Comparison of ENCODE assay signal across 14 cellular contexts in the genomic region with DNA sequence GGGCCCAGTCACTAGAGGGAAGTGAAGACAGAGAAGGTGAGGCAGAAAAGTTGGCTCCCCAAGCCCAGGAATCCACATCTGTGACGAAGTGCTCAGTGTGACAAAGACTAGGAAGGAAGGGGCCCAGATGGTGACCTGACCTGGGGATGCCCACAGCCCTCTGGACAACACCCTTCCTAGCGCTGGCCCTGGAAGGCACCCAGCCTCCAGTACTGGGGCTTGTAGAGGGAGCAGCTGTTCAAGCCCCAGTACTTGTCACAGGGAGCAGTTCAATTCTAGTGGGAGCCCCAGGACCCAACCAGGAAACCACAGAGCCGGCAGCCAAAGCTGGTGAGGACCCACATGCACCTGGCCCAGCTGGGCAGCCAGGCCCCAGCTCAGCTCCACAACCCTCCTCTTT.
DNase-seq lines count a peak whose midpoint lies in the region; ATAC-seq, FAIRE-seq and TF ChIP-seq lines count a peak whose summit lies in the region.
"Had no signal": no experiment of that assay in that cellular context is flagged by ENCODE, and none has a peak within 500 bp of the region (broad histone marks: within the 10 kb centered on the region; RNA-seq: fewer than 3 reads in every experiment).

No MANE protein-coding gene starts in this region.

- H4K8ac ChIP-seq in H1 (ENCODE audit: extremely low read depth, insufficient read depth, low read length), result peak overlapping the region; percentile 53; the same call in 1 of the 2 replicates
- no peak overlapping the region for H4K8ac ChIP-seq in neuronal stem cell (ENCODE audit: low read depth, low read length)

- no peak overlapping the region for H3K4ac ChIP-seq in H1 (replicated peaks; ENCODE audit: insufficient read length, low read depth, low read length)
- H3K4ac ChIP-seq in neuronal stem cell (ENCODE audit: low read length), result no peak overlapping the region

- H2BK20ac ChIP-seq in H1 (ENCODE audit: low read length), result no peak overlapping the region

- CTCF ChIA-PET in H1 (lab: Charles Lee; ENCODE audit: partially characterized antibody), result interaction anchor here (0.6 to 2.8 kb wide), 6 partner anchors 21 to 398 kb away, joined by 3 to 9 read pairs (median 3); no protein-coding TSS in a partner anchor

- POLR2A ChIA-PET in H1 (lab: Charles Lee; ENCODE audit: partially characterized antibody), result interaction anchor here (1.1 kb wide), 1 partner anchor 16 kb away, joined by 4 read pairs; no protein-coding TSS in a partner anchor

- H3K79me1 ChIP-seq in H1 (ENCODE audit: low read depth, low read length) (no peaks in the 10 kb centered on the region; the same call in 1 of the 2 replicates), neuronal stem cell (ENCODE audit: low read depth, low read length) (peaks cover 4% of the 10 kb centered on the region)

- peaks cover 4% of the 10 kb centered on the region; the same call in 1 of the 2 replicates for H3K36me3 ChIP-seq in Loucy (ENCODE audit: insufficient read depth, low read length)
- no peaks in the 10 kb centered on the region for H3K36me3 ChIP-seq in H1 (ENCODE audit: control insufficient read depth in 2 of 4, insufficient read depth in 4 of 4, low read length in 3 of 4)
- no peaks in the 10 kb centered on the region for H3K36me3 ChIP-seq in neuronal stem cell (replicated peaks in 1 of 2; ENCODE audit: control insufficient read depth in 2 of 2, insufficient read depth in 2 of 2, low read length in 2 of 2)
- H3K36me3 ChIP-seq in effector memory CD4-positive, alpha-beta T cell (ENCODE audit: control insufficient read depth, insufficient read depth, low read length), result no peaks in the 10 kb centered on the region
- H3K36me3 ChIP-seq: left lung, ovary had no signal

- H2AFZ ChIP-seq in Loucy (ENCODE audit: low read length), result no peak overlapping the region
- H2AFZ ChIP-seq in H1 (ENCODE audit: low read length), result no peak overlapping the region
- H2AFZ ChIP-seq in neuronal stem cell (ENCODE audit: low read length), result no peak overlapping the region

- H3K23ac ChIP-seq in H1 (ENCODE audit: insufficient read length), result no peak overlapping the region
- H3K23ac ChIP-seq in neuronal stem cell (ENCODE audit: low read depth, low read length, poor library complexity), result no peak overlapping the region

- H3K27ac ChIP-seq in H1 (ENCODE audit: low read depth, low read length), result no peak overlapping the region
- H3K27ac ChIP-seq in neuronal stem cell (replicated peaks; ENCODE audit: low read length), result no peak overlapping the region
- H3K27ac ChIP-seq in effector memory CD4-positive, alpha-beta T cell (ENCODE audit: insufficient read depth, low read length, poor library complexity, severe bottlenecking), result no peak overlapping the region
- H3K27ac ChIP-seq: ovary had no signal

- H3K23me2 ChIP-seq in H1 (ENCODE audit: low read depth, low read length), result no peaks in the 10 kb centered on the region

- H3K14ac ChIP-seq in H1 (ENCODE audit: insufficient read length) (no peak overlapping the region), neuronal stem cell (ENCODE audit: low read length) (no peak overlapping the region)

- H4K20me1 ChIP-seq in Loucy (ENCODE audit: insufficient read depth, low read length, poor library complexity, severe bottlenecking), result peaks cover 8% of the 10 kb centered on the region
- H4K20me1 ChIP-seq in H1 (replicated peaks in 1 of 2; ENCODE audit: control insufficient read depth in 1 of 2, insufficient read depth in 2 of 2, low read length in 2 of 2), result peaks cover 1 to 4% of the 10 kb centered on the region in 2 experiments

- DNase-seq in DMS79 (lab: John Stamatoyannopoulos, UW) (peak; percentile 28), H1 (ENCODE audit: low read depth in 1 of 2, low spot score in 2 of 2) (no peak), neuronal stem cell (ENCODE audit: low spot score) (no peak), DMS153 treated with DMSO at 0.1 percent for 48 hours (lab: John Stamatoyannopoulos, UW; ENCODE audit: unreplicated experiment) (no peak)
- no peak for DNase-seq in effector memory CD4-positive, alpha-beta T cell
- DNase-seq: activated CD4-positive, alpha-beta T cell treated with anti-CD3 and anti-CD28 coated beads for 36 hours; head of caudate nucleus; MM.1S; ovary had no signal

- H3K9me2 ChIP-seq in Loucy (replicated peaks; ENCODE audit: low read depth, low read length), result no peaks in the 10 kb centered on the region

- no peak for ATAC-seq in HG02571 (IDR thresholded peaks at IDR 0.05; ENCODE audit: unreplicated experiment)
- ATAC-seq in GM19035 (IDR thresholded peaks at IDR 0.05; ENCODE audit: unreplicated experiment), result no peak
- ATAC-seq: activated CD4-positive, alpha-beta T cell treated with anti-CD3 and anti-CD28 coated beads for 36 hours; left lung had no signal

- H3K27me3 ChIP-seq in Loucy (ENCODE audit: insufficient read depth, low read length, poor library complexity, severe bottlenecking) (no peaks in the 10 kb centered on the region), H1 (replicated peaks in 1 of 4; ENCODE audit: control insufficient read depth in 3 of 4, extremely low read depth in 1 of 4, insufficient read depth in 3 of 4, low read length in 3 of 4) (no peaks in the 10 kb centered on the region), neuronal stem cell (ENCODE audit: control insufficient read depth in 3 of 3, insufficient read depth in 3 of 3, low read depth in 1 of 3, low read length in 3 of 3) (no peaks in the 10 kb centered on the region)
- no peaks in the 10 kb centered on the region for H3K27me3 ChIP-seq in effector memory CD4-positive, alpha-beta T cell (replicated peaks; ENCODE audit: control insufficient read depth, insufficient read depth, low read length, poor library complexity, severe bottlenecking)
- H3K27me3 ChIP-seq: left lung, ovary had no signal

- H3K4me3 ChIP-seq in Loucy (ENCODE audit: low read length, poor library complexity, severe bottlenecking) (peak overlapping the region; percentile 26), H1 (ENCODE audit: extremely low read depth in 1 of 4, insufficient read depth in 2 of 4, low read depth in 3 of 4, low read length in 4 of 4) (no peak overlapping the region), neuronal stem cell (ENCODE audit: low read length in 2 of 2) (no peak overlapping the region)
- no peak overlapping the region for H3K4me3 ChIP-seq in effector memory CD4-positive, alpha-beta T cell (ENCODE audit: insufficient read depth, low read depth, low read length, poor library complexity, severe bottlenecking)
- H3K4me3 ChIP-seq: left lung, ovary had no signal

- no peak overlapping the region for H2BK12ac ChIP-seq in H1 (ENCODE audit: low read depth, low read length)
- peak overlapping the region; percentile 14 for H2BK12ac ChIP-seq in neuronal stem cell (ENCODE audit: low read length)

- no peak for TF ChIP-seq POLR2A in H1 (IDR thresholded peaks at IDR 0.05; ENCODE audit: control extremely low read depth in 1 of 2, low read depth in 2 of 2, low read length in 2 of 2)

- no peak overlapping the region for H3K56ac ChIP-seq in H1 (replicated peaks; ENCODE audit: insufficient read length, low read depth, low read length)

- no peak for TF ChIP-seq EP300 in H1 (IDR thresholded peaks at IDR 0.05; ENCODE audit: borderline replicate concordance in 1 of 2, low read depth in 2 of 2, low read length in 2 of 2)

- FAIRE-seq in H1 (lab: Jason Lieb, UNC), result no peak
- FAIRE-seq: astrocyte had no signal

- H3K9me3 ChIP-seq in Loucy (ENCODE audit: insufficient read depth, low read depth, low read length) (no peaks in the 10 kb centered on the region), H1 (ENCODE audit: insufficient read depth in 2 of 2, low read depth in 1 of 2, low read length in 1 of 2) (no peaks in the 10 kb centered on the region), neuronal stem cell (replicated peaks in 1 of 2; ENCODE audit: control insufficient read depth in 2 of 2, insufficient read depth in 1 of 2, low read depth in 1 of 2, low read length in 2 of 2) (no peaks in the 10 kb centered on the region)
- H3K9me3 ChIP-seq in effector memory CD4-positive, alpha-beta T cell (ENCODE audit: control insufficient read depth, low read length), result no peaks in the 10 kb centered on the region
- H3K9me3 ChIP-seq: left lung, ovary had no signal

- peaks cover 7% of the 10 kb centered on the region; the same call in 1 of the 2 replicates for H3F3A ChIP-seq in Loucy (ENCODE audit: low read depth)

- peaks cover 79% of the 10 kb centered on the region for H3K79me2 ChIP-seq in Loucy (ENCODE audit: insufficient read depth, low read length)
- H3K79me2 ChIP-seq in H1 (ENCODE audit: control insufficient read depth in 1 of 2, insufficient read depth in 2 of 2, low read length in 2 of 2), result no peaks in the 10 kb centered on the region

- H3K4me1 ChIP-seq in Loucy (ENCODE audit: insufficient read depth, low read length, poor library complexity, severe bottlenecking) (peaks cover 54% of the 10 kb centered on the region), H1 (replicated peaks in 1 of 4; ENCODE audit: control insufficient read depth in 3 of 4, insufficient read depth in 4 of 4, low read length in 3 of 4) (peaks cover 0 to 17% (median 11%) of the 10 kb centered on the region in 4 experiments; a peak in 5 of 7 replicates), neuronal stem cell (ENCODE audit: control insufficient read depth in 2 of 2, insufficient read depth in 1 of 2, low read depth in 1 of 2, low read length in 2 of 2) (peaks cover 12 to 21% of the 10 kb centered on the region in 2 donors)
- H3K4me1 ChIP-seq in effector memory CD4-positive, alpha-beta T cell (ENCODE audit: control insufficient read depth, insufficient read depth, low read length, poor library complexity, severe bottlenecking), result no peaks in the 10 kb centered on the region

- TF ChIP-seq CTCF in Loucy (conservative IDR thresholded peaks at IDR 0.05; ENCODE audit: low read length), result no peak
- no peak for TF ChIP-seq CTCF in H1 (IDR thresholded peaks at IDR 0.05; ENCODE audit: control extremely low read depth in 1 of 3, insufficient read depth in 1 of 3, low read depth in 1 of 3, low read length in 3 of 3)

- WGBS in H1 (ENCODE audit: extremely low coverage in 1 of 2, insufficient coverage in 1 of 2, insufficient read length in 1 of 2, insufficient replicate concordance in 2 of 2, low coverage in 1 of 2, low lambda C conversion rate in 2 of 2, missing lambda C conversion rate in 1 of 2), 2 experiments, result 97% methylated on average over 3 of the region's 3 CpGs; no CpG with 5 or more reads in 1 of the 2 experiments
- WGBS in neuronal stem cell (ENCODE audit: extremely low coverage in 2 of 2, insufficient read length in 2 of 2, insufficient replicate concordance in 1 of 2), 2 donors, result no CpG with 5 or more reads among the region's 3 CpGs

- H3K4me2 ChIP-seq in Loucy (ENCODE audit: low read depth, low read length, poor library complexity, severe bottlenecking) (peak overlapping the region; percentile 65), H1 (ENCODE audit: insufficient read depth in 1 of 2, low read depth in 2 of 2, low read length in 2 of 2) (no peak overlapping the region), neuronal stem cell (ENCODE audit: insufficient read depth, low read length, poor library complexity, severe bottlenecking) (no peak overlapping the region)

- H3K18ac ChIP-seq in H1 (ENCODE audit: extremely low read depth, low read length) (no peak overlapping the region; the same call in 1 of the 2 replicates), neuronal stem cell (ENCODE audit: low read length) (peak overlapping the region; percentile 62)

- H2BK15ac ChIP-seq in H1 (ENCODE audit: low read length) (no peak overlapping the region), neuronal stem cell (ENCODE audit: low read length) (no peak overlapping the region)

- H4K91ac ChIP-seq in H1 (replicated peaks; ENCODE audit: insufficient read length, low read length) (no peak overlapping the region), neuronal stem cell (ENCODE audit: low read depth, low read length, poor library complexity) (no peak overlapping the region)

- H2AK5ac ChIP-seq in H1 (ENCODE audit: low read depth, low read length) (0 out of 2 replicates have a peak overlapping the region, but pooled peaks have one; percentile 48), neuronal stem cell (ENCODE audit: low read depth, low read length) (peak overlapping the region; percentile 30)

- no peak overlapping the region for H4K5ac ChIP-seq in H1 (ENCODE audit: insufficient read length, low read depth, low read length)

- H3K9ac ChIP-seq in Loucy (ENCODE audit: low read depth, low read length, poor library complexity, severe bottlenecking) (peak overlapping the region; percentile 49), H1 (replicated peaks in 1 of 4; ENCODE audit: extremely low read depth in 1 of 4, low read depth in 3 of 4, low read length in 3 of 4) (no peak overlapping the region), neuronal stem cell (ENCODE audit: low read depth, low read length, poor library complexity) (peak overlapping the region; percentile 27)

- H2BK5ac ChIP-seq in H1 (ENCODE audit: low read depth, low read length) (no peak overlapping the region), neuronal stem cell (ENCODE audit: low read length) (no peak overlapping the region)

- no peak overlapping the region for H2BK120ac ChIP-seq in H1 (replicated peaks; ENCODE audit: low read depth, low read length)
- no peak overlapping the region for H2BK120ac ChIP-seq in neuronal stem cell (ENCODE audit: low read depth, low read length)

- no peak for TF ChIP-seq RAD21 in H1 (IDR thresholded peaks at IDR 0.05 in 1 of 2, conservative IDR thresholded peaks at IDR 0.05 in 1 of 2; ENCODE audit: low read depth in 2 of 2, low read length in 2 of 2)

Comparison
In these comparisons a context has a peak if more than half of its experiments do, and no peak if none do; other contexts are left out.
1. H3K9ac ChIP-seq: peak in Loucy (single experiment) and neuronal stem cell (single experiment); none in H1 (0 of 4).